15 cellular contexts compared by ENCODE assay signal in the genomic region with DNA sequence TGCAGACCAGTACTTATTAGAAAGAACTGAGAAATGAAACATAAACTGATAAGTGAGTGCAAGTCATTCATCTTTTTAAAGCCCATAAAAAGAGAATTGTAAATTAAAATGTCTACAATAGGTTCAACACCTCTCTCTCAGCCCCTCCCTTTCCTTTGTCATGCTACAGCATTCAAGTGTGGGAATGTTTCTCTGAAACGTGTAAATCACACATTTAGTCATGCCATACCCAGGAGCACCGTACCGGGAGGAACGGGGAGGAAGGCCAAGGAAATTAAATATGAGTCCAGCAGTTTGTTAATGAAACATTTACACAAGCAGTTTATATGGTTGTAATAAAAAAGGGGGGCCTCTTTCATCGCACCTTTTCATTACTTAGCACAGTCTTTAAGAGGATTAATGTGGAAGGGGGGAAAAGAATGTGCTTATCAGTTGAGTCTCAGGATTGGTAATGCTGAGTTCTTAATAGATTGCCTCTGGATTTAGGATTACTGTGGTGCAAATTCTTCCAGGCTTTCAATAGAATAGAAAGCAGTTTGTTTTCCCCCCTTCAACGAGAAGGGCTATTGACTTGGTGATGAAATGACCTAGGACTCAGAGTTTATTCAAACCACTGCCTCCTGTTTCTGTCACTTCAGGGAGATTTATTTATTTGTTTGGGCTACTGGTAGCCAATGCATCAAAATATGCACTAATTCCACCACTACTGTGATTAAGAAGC.
DNase-seq lines count a peak whose midpoint lies in the region; ATAC-seq and TF ChIP-seq lines count a peak whose summit lies in the region.
"Had no signal": no experiment of that assay in that cellular context is flagged by ENCODE, and none has a peak within 500 bp of the region (broad histone marks: within the 10 kb centered on the region; RNA-seq: fewer than 3 reads in every experiment).

No MANE protein-coding gene starts in this region.

- 52 to 69% (median 61%) methylated on average over 6 of the region's 6 CpGs for WGBS in psoas muscle, 3 donors

- peaks cover 58% of the 10 kb centered on the region for H3K4me1 ChIP-seq in GM23338 (ENCODE audit: insufficient read depth)
- H3K4me1 ChIP-seq in iPS-20b (ENCODE audit: insufficient read depth, low read length) = peaks cover 49% of the 10 kb centered on the region
- peaks cover 14% of the 10 kb centered on the region for H3K4me1 ChIP-seq in psoas muscle
- H3K4me1 ChIP-seq: breast epithelium had no signal

- peak; percentile 44 for DNase-seq in D341Med (ENCODE audit: low spot score)
- peak; percentile 29 for DNase-seq in GM23338 (ENCODE audit: low spot score)
- peak; percentile 92 for DNase-seq in NCI-H82 (lab: John Stamatoyannopoulos, UW)
- no peak for DNase-seq in occipital lobe (lab: John Stamatoyannopoulos, UW)
- no peak for DNase-seq in NCI-H510A (lab: John Stamatoyannopoulos, UW)
- no peak for DNase-seq in effector CD4-positive, alpha-beta T cell
- DNase-seq in psoas muscle = no peak
- DNase-seq: HFFc6, naive B cell, NCI-H510A treated with DMSO at 0.1 percent for 48 hours, small intestine, trophoblast cell had no signal

- H3K4me1 Mint-ChIP-seq in GM23338 = peaks cover 4% of the 10 kb centered on the region; the same call in 2 of the 3 replicates
- H3K4me1 Mint-ChIP-seq: activated T-helper 17 cell treated with anti-CD3 and anti-CD28 coated beads, Interleukin-2, amount 50 U/mL, for 72 hours had no signal

- H3K36me3 ChIP-seq in GM23338 (ENCODE audit: insufficient read depth) (no peaks in the 10 kb centered on the region), iPS-20b (ENCODE audit: insufficient read depth, low read depth, low read length) (no peaks in the 10 kb centered on the region), psoas muscle (ENCODE audit: insufficient read depth in 1 of 2, low read depth in 1 of 2) (no peaks in the 10 kb centered on the region)
- H3K36me3 ChIP-seq: breast epithelium had no signal

- H3F3A ChIP-seq in GM23338 (replicated peaks; ENCODE audit: low read depth) = no peaks in the 10 kb centered on the region

- H3K36me3 Mint-ChIP-seq in GM23338 (ENCODE audit: low read depth) = peaks cover 4% of the 10 kb centered on the region; the same call in 1 of the 3 replicates
- H3K36me3 Mint-ChIP-seq: naive B cell had no signal

- H3K4me2 ChIP-seq in GM23338 = peak overlapping the region; percentile 45

- ATAC-seq in GM23338 = peak; percentile 58
- ATAC-seq in psoas muscle = no peak
- ATAC-seq: activated T-helper 17 cell treated with anti-CD3 and anti-CD28 coated beads, Interleukin-2, amount 50 U/mL, for 72 hours had no signal

- no peaks in the 10 kb centered on the region for H3K79me2 ChIP-seq in GM23338 (replicated peaks; ENCODE audit: insufficient read depth)

- H3K9me3 ChIP-seq in iPS-20b (ENCODE audit: insufficient read depth, low read depth, low read length) = no peaks in the 10 kb centered on the region
- no peaks in the 10 kb centered on the region for H3K9me3 ChIP-seq in psoas muscle
- H3K9me3 ChIP-seq: breast epithelium had no signal

- intact Hi-C loops in psoas muscle (cut with DNase I) = no loop called here

- TF ChIP-seq CTCF in GM23338 (conservative IDR thresholded peaks at IDR 0.05; ENCODE audit: low read depth in 2 of 2) (no peak), psoas muscle (IDR thresholded peaks at IDR 0.05) (no peak)

- H4K20me1 ChIP-seq in GM23338 (replicated peaks; ENCODE audit: insufficient read depth) = no peaks in the 10 kb centered on the region

- H3K27ac Mint-ChIP-seq in GM23338 = no peak overlapping the region
- H3K27ac Mint-ChIP-seq: activated T-helper 17 cell treated with anti-CD3 and anti-CD28 coated beads, Interleukin-2, amount 50 U/mL, for 72 hours; HFFc6; naive B cell had no signal

- peak overlapping the region; percentile 70; the same call in 1 of the 2 replicates for H3K27ac ChIP-seq in GM23338 (ENCODE audit: low read depth)
- H3K27ac ChIP-seq in iPS-20b (ENCODE audit: low read length) = no peak overlapping the region
- no peak overlapping the region for H3K27ac ChIP-seq in psoas muscle
- H3K27ac ChIP-seq: breast epithelium had no signal

- no peak overlapping the region for H2AFZ ChIP-seq in GM23338

- H3K9me3 Mint-ChIP-seq in GM23338 = no peaks in the 10 kb centered on the region
- H3K9me3 Mint-ChIP-seq: activated T-helper 17 cell treated with anti-CD3 and anti-CD28 coated beads, Interleukin-2, amount 50 U/mL, for 72 hours; HFFc6 had no signal

- no peaks in the 10 kb centered on the region for H3K9me2 ChIP-seq in GM23338 (ENCODE audit: insufficient read depth)

- H3K27me3 ChIP-seq in GM23338 (ENCODE audit: insufficient read depth) (no peaks in the 10 kb centered on the region), iPS-20b (ENCODE audit: insufficient read depth, low read length) (no peaks in the 10 kb centered on the region), psoas muscle (ENCODE audit: insufficient read depth in 3 of 3, low read length in 2 of 3) (no peaks in the 10 kb centered on the region)
- H3K27me3 ChIP-seq: breast epithelium had no signal

- H3K4me3 ChIP-seq in GM23338 = peak overlapping the region; percentile 8; the same call in 1 of the 2 replicates
- H3K4me3 ChIP-seq in iPS-20b (ENCODE audit: low read length) = no peak overlapping the region; the same call in 1 of the 2 replicates
- H3K4me3 ChIP-seq in psoas muscle = no peak overlapping the region
- H3K4me3 ChIP-seq: breast epithelium had no signal

- H3K9ac ChIP-seq in iPS-20b (ENCODE audit: low read depth, low read length) = peak overlapping the region; percentile 7; the same call in 1 of the 2 replicates

- no peak overlapping the region for H3K4me3 Mint-ChIP-seq in GM23338
- H3K4me3 Mint-ChIP-seq: activated T-helper 17 cell treated with anti-CD3 and anti-CD28 coated beads, Interleukin-2, amount 50 U/mL, for 72 hours; HFFc6; naive B cell had no signal

- no peaks in the 10 kb centered on the region for H3K27me3 Mint-ChIP-seq in GM23338 (ENCODE audit: insufficient read depth, low read depth, poor library complexity)
- H3K27me3 Mint-ChIP-seq: activated T-helper 17 cell treated with anti-CD3 and anti-CD28 coated beads, Interleukin-2, amount 50 U/mL, for 72 hours; naive B cell had no signal

TF ChIP-seq in GM23338, 12 proteins besides CTCF, POLR2A, EP300 and RAD21:
- TF ChIP-seq ZNF331 (CRISPR knock-in tag; IDR thresholded peaks at IDR 0.05; ENCODE audit: low read depth) = no peak
- no peak for TF ChIP-seq CREB1 (CRISPR knock-in tag; IDR thresholded peaks at IDR 0.05; ENCODE audit: low read depth)
- TF ChIP-seq, protein P1, sequence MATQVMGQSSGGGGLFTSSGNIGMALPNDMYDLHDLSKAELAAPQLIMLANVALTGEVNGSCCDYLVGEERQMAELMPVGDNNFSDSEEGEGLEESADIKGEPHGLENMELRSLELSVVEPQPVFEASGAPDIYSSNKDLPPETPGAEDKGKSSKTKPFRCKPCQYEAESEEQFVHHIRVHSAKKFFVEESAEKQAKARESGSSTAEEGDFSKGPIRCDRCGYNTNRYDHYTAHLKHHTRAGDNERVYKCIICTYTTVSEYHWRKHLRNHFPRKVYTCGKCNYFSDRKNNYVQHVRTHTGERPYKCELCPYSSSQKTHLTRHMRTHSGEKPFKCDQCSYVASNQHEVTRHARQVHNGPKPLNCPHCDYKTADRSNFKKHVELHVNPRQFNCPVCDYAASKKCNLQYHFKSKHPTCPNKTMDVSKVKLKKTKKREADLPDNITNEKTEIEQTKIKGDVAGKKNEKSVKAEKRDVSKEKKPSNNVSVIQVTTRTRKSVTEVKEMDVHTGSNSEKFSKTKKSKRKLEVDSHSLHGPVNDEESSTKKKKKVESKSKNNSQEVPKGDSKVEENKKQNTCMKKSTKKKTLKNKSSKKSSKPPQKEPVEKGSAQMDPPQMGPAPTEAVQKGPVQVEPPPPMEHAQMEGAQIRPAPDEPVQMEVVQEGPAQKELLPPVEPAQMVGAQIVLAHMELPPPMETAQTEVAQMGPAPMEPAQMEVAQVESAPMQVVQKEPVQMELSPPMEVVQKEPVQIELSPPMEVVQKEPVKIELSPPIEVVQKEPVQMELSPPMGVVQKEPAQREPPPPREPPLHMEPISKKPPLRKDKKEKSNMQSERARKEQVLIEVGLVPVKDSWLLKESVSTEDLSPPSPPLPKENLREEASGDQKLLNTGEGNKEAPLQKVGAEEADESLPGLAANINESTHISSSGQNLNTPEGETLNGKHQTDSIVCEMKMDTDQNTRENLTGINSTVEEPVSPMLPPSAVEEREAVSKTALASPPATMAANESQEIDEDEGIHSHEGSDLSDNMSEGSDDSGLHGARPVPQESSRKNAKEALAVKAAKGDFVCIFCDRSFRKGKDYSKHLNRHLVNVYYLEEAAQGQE (IDR thresholded peaks at IDR 0.05; ENCODE audit: unreplicated experiment) = no peak
- TF ChIP-seq NANOG (IDR thresholded peaks at IDR 0.05; ENCODE audit: borderline replicate concordance) = no peak; the same call in 1 of the 2 replicates
- no peak for TF ChIP-seq POLR2AphosphoS5 (IDR thresholded peaks at IDR 0.05; ENCODE audit: low read depth)
TF ChIP-seq in GM23338: peak in this region for 0.

Comparison
In these comparisons a context has a peak if more than half of its experiments do, and no peak if none do; other contexts are left out.
1. DNase-seq: peak in D341Med (single experiment), GM23338 (single experiment) and NCI-H82 (single experiment); none in occipital lobe (single experiment), NCI-H510A (single experiment), effector CD4-positive, alpha-beta T cell (single experiment) and psoas muscle (0 of 2).